11 cellular contexts compared by ENCODE assay signal in genomic region chr1:246658567-246658966, GRCh38.
"Had no signal": no experiment of that assay in that cellular context is flagged by ENCODE, and none has a peak within 500 bp of the region (broad histone marks: within the 10 kb centered on the region; RNA-seq: fewer than 3 reads in every experiment).

No MANE protein-coding gene starts in this region.

- H3K27me3 Mint-ChIP-seq: activated naive CD4-positive, alpha-beta T cell treated with anti-CD3 and anti-CD28 coated beads, Interleukin-2, amount 50 U/mL, for 24 hours had no signal

- H3K9me3 ChIP-seq: esophagus squamous epithelium, heart right ventricle, left lung, upper lobe of left lung had no signal

- H3K27me3 ChIP-seq: esophagus squamous epithelium, heart right ventricle, left lung, upper lobe of left lung had no signal

- H3K4me3 Mint-ChIP-seq: activated naive CD4-positive, alpha-beta T cell treated with anti-CD3 and anti-CD28 coated beads, Interleukin-2, amount 50 U/mL, for 24 hours; nephron had no signal

- H3K4me1 Mint-ChIP-seq: nephron had no signal

- H3K9me3 Mint-ChIP-seq: activated naive CD4-positive, alpha-beta T cell treated with anti-CD3 and anti-CD28 coated beads, Interleukin-2, amount 50 U/mL, for 24 hours; activated T-helper 2 cell treated with anti-CD3 and anti-CD28 coated beads, Interferon-gamma antibody, Interleukin-2, Interleukin-4, amounts not matched to agents 10 μg/mL and 5 μg/mL and 100 μg/mL, durations not matched to agents 14 hours and 24 hours and 36 hours; nephron had no signal

- ATAC-seq: heart right ventricle; left lung; stimulated activated naive CD8-positive, alpha-beta T cell treated with anti-CD3 and anti-CD28 coated beads, Interleukin-15, Interleukin-2, amounts not matched to agents 100 U/mL and 50 U/mL, for 24 hours had no signal

- H3K27ac ChIP-seq: esophagus squamous epithelium, left lung, upper lobe of left lung had no signal

- DNase-seq: activated CD4-positive, alpha-beta T cell treated with anti-CD3 and anti-CD28 coated beads for 4 hours; esophagus squamous epithelium; heart right ventricle; islet precursor cell; left lung; stimulated activated CD4-positive, alpha-beta T cell treated with anti-CD3 and anti-CD28 coated beads, Interleukin-2, amount 100 ng/mL, for 48 hours; stimulated activated naive CD8-positive, alpha-beta T cell treated with anti-CD3 and anti-CD28 coated beads, Interleukin-15, Interleukin-2, amounts not matched to agents 100 U/mL and 50 U/mL, for 24 hours; upper lobe of left lung had no signal

- H3K27ac Mint-ChIP-seq: activated naive CD4-positive, alpha-beta T cell treated with anti-CD3 and anti-CD28 coated beads, Interleukin-2, amount 50 U/mL, for 24 hours; activated T-helper 2 cell treated with anti-CD3 and anti-CD28 coated beads, Interferon-gamma antibody, Interleukin-2, Interleukin-4, amounts not matched to agents 10 μg/mL and 5 μg/mL and 100 μg/mL, durations not matched to agents 14 hours and 24 hours and 36 hours; nephron had no signal
